Comparison of ENCODE assay signal across 9 cellular contexts in the genomic region with DNA sequence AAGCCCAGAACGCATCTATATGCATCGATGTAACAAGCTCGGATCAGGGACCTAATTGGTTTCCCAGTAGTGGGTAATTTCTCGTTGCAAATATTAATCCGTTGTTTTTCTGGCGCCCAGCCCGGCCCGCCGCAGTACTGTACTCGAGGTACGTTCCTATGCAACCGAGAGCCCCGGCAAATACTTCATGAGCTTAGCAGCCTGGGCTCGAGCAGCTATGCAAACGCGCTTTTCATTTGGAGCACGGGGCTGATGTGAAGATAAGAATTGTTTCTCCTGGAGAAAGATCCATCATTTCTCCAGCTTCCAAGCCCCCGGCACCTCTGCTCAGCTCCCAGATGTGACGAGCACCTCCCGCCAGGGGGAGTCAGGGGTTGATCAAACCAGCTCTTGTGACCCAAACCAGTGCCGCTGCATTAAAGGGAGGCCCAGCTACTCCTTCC.
DNase-seq lines count a peak whose midpoint lies in the region; ATAC-seq and TF ChIP-seq lines count a peak whose summit lies in the region.
"Had no signal": no experiment of that assay in that cellular context is flagged by ENCODE, and none has a peak within 500 bp of the region (broad histone marks: within the 10 kb centered on the region; RNA-seq: fewer than 3 reads in every experiment).

No MANE protein-coding gene starts in this region.

- CTCF ChIA-PET in Panc1 (lab: Charles Lee): interaction anchor here (0.6 to 1.7 kb wide), 3 partner anchors 57 to 193 kb away, joined by 4 to 6 read pairs (median 4); no protein-coding TSS in a partner anchor

- H3K4me3 ChIP-seq in GM23338 (no peak overlapping the region), Panc1 (ENCODE audit: low read depth in 2 of 2, low read length in 2 of 2) (no peak overlapping the region), fibroblast of villous mesenchyme (ENCODE audit: low read depth, low read length) (no peak overlapping the region)

- H3K27ac ChIP-seq in GM23338 (ENCODE audit: low read depth): no peak overlapping the region
- no peak overlapping the region for H3K27ac ChIP-seq in Panc1 (ENCODE audit: low read length)

- no peaks in the 10 kb centered on the region for H3K9me3 ChIP-seq in Panc1 (ENCODE audit: control insufficient read depth, insufficient read depth, low read depth, low read length)

- no peak overlapping the region for H3K4me2 ChIP-seq in GM23338

- H2AFZ ChIP-seq in GM23338: no peak overlapping the region

- TSS peak; percentile 86 for BruUV-seq in Panc1 (replicated peaks; lab: Mats Ljungman, UMichigan)

- POLR2A ChIA-PET in Panc1 (lab: Charles Lee): no interaction called here

- H3K27me3 Mint-ChIP-seq in GM23338 (ENCODE audit: insufficient read depth, low read depth, poor library complexity) (peaks cover 2% of the 10 kb centered on the region), progenitor cell of endocrine pancreas (no peaks in the 10 kb centered on the region)
- H3K27me3 Mint-ChIP-seq in activated T-helper 17 cell treated with anti-CD3 and anti-CD28 coated beads, Interleukin-2, amount 50 U/mL, for 72 hours: no peaks in the 10 kb centered on the region
- H3K27me3 Mint-ChIP-seq: stimulated activated naive CD8-positive, alpha-beta T cell treated with anti-CD3 and anti-CD28 coated beads, Interleukin-15, Interleukin-2, amounts not matched to agents 100 ng/mL and 50 ng/mL, for 24 hours had no signal

- no peaks in the 10 kb centered on the region for H3K27me3 ChIP-seq in GM23338 (ENCODE audit: insufficient read depth)
- H3K27me3 ChIP-seq in Panc1 (ENCODE audit: control insufficient read depth, insufficient read depth, low read length): no peaks in the 10 kb centered on the region

- intact Hi-C loops in Panc1 (cut with micrococcal nuclease; ENCODE audit: unreplicated experiment): loop anchor here (5.0 kb wide), 1 partner anchor 283 kb away; the partner anchor contains the start of gene GSG1L

- H3K4me3 Mint-ChIP-seq in GM23338 (no peak overlapping the region), progenitor cell of endocrine pancreas (ENCODE audit: low read depth) (no peak overlapping the region)
- H3K4me3 Mint-ChIP-seq in activated T-helper 17 cell treated with anti-CD3 and anti-CD28 coated beads, Interleukin-2, amount 50 U/mL, for 72 hours: no peak overlapping the region
- H3K4me3 Mint-ChIP-seq: stimulated activated naive CD8-positive, alpha-beta T cell treated with anti-CD3 and anti-CD28 coated beads, Interleukin-15, Interleukin-2, amounts not matched to agents 100 ng/mL and 50 ng/mL, for 24 hours had no signal

- in situ Hi-C loops in Panc1 (cut with HindIII; ENCODE audit: low pct_unique_long_range_greater_than_20kb, low sequenced_read_pairs): no loop called here

- DNase-seq in GM23338 (ENCODE audit: low spot score): peak; percentile 89
- DNase-seq in Panc1 (ENCODE audit: low read depth, low spot score): no peak
- DNase-seq in fibroblast of villous mesenchyme (ENCODE audit: low read depth): peak; percentile 33
- DNase-seq in progenitor cell of endocrine pancreas (ENCODE audit: low spot score, unreplicated experiment): peak; percentile 29

- H3K27ac Mint-ChIP-seq in GM23338 (no peak overlapping the region), progenitor cell of endocrine pancreas (no peak overlapping the region)
- H3K27ac Mint-ChIP-seq in activated T-helper 17 cell treated with anti-CD3 and anti-CD28 coated beads, Interleukin-2, amount 50 U/mL, for 72 hours: no peak overlapping the region
- H3K27ac Mint-ChIP-seq: stimulated activated naive CD8-positive, alpha-beta T cell treated with anti-CD3 and anti-CD28 coated beads, Interleukin-15, Interleukin-2, amounts not matched to agents 100 ng/mL and 50 ng/mL, for 24 hours had no signal

- H3K36me3 Mint-ChIP-seq in GM23338 (ENCODE audit: low read depth) (no peaks in the 10 kb centered on the region), progenitor cell of endocrine pancreas (ENCODE audit: insufficient read depth) (no peaks in the 10 kb centered on the region)
- H3K36me3 Mint-ChIP-seq in activated T-helper 17 cell treated with anti-CD3 and anti-CD28 coated beads, Interleukin-2, amount 50 U/mL, for 72 hours (ENCODE audit: low read depth): no peaks in the 10 kb centered on the region

- H3K4me1 ChIP-seq in GM23338 (ENCODE audit: insufficient read depth): no peaks in the 10 kb centered on the region
- no peaks in the 10 kb centered on the region for H3K4me1 ChIP-seq in Panc1 (ENCODE audit: control insufficient read depth, insufficient read depth, low read length)

- TF ChIP-seq CTCF in GM23338 (conservative IDR thresholded peaks at IDR 0.05; ENCODE audit: low read depth in 2 of 2): peak; percentile 68 to 78
- TF ChIP-seq CTCF in Panc1 (IDR thresholded peaks at IDR 0.05): peak; percentile 79; the same call in 1 of the 2 replicates
- TF ChIP-seq CTCF in fibroblast of villous mesenchyme (IDR thresholded peaks at IDR 0.05; ENCODE audit: insufficient read depth, low read depth, low read length): peak; percentile 48
- TF ChIP-seq CTCF in progenitor cell of endocrine pancreas (IDR thresholded peaks at IDR 0.05; ENCODE audit: unreplicated experiment): peak; percentile 61

- H3K79me2 ChIP-seq in GM23338 (replicated peaks; ENCODE audit: insufficient read depth): no peaks in the 10 kb centered on the region

- H3K9me2 ChIP-seq in GM23338 (ENCODE audit: insufficient read depth): no peaks in the 10 kb centered on the region

- no peaks in the 10 kb centered on the region for H3F3A ChIP-seq in GM23338 (replicated peaks; ENCODE audit: low read depth)

- H4K20me1 ChIP-seq in GM23338 (replicated peaks; ENCODE audit: insufficient read depth): no peaks in the 10 kb centered on the region

- H3K4me1 Mint-ChIP-seq in GM23338 (no peaks in the 10 kb centered on the region), progenitor cell of endocrine pancreas (ENCODE audit: low read depth) (peaks cover 1% of the 10 kb centered on the region)
- H3K4me1 Mint-ChIP-seq in activated T-helper 17 cell treated with anti-CD3 and anti-CD28 coated beads, Interleukin-2, amount 50 U/mL, for 72 hours: no peaks in the 10 kb centered on the region

- H3K36me3 ChIP-seq in GM23338 (ENCODE audit: insufficient read depth) (no peaks in the 10 kb centered on the region), Panc1 (ENCODE audit: control insufficient read depth, insufficient read depth, low read length) (no peaks in the 10 kb centered on the region)

- ATAC-seq in GM23338 (peak; percentile 89), Panc1 (peak; percentile 70), GM18498 (IDR thresholded peaks at IDR 0.05; ENCODE audit: unreplicated experiment) (no peak), GM18861 (IDR thresholded peaks at IDR 0.05; ENCODE audit: unreplicated experiment) (no peak), GM18519 (IDR thresholded peaks at IDR 0.05; ENCODE audit: low FRiP score, unreplicated experiment) (no peak)
- no peak for ATAC-seq in activated T-helper 17 cell treated with anti-CD3 and anti-CD28 coated beads, Interleukin-2, amount 50 U/mL, for 72 hours (replicated peaks)

- H3K9me3 Mint-ChIP-seq in GM23338 (no peaks in the 10 kb centered on the region), progenitor cell of endocrine pancreas (ENCODE audit: low read depth) (no peaks in the 10 kb centered on the region)
- no peaks in the 10 kb centered on the region for H3K9me3 Mint-ChIP-seq in activated T-helper 17 cell treated with anti-CD3 and anti-CD28 coated beads, Interleukin-2, amount 50 U/mL, for 72 hours
- H3K9me3 Mint-ChIP-seq: stimulated activated naive CD8-positive, alpha-beta T cell treated with anti-CD3 and anti-CD28 coated beads, Interleukin-15, Interleukin-2, amounts not matched to agents 100 ng/mL and 50 ng/mL, for 24 hours had no signal

TF ChIP-seq in GM23338, 12 proteins besides CTCF, POLR2A, EP300 and RAD21 (continues in another document):
- TF ChIP-seq REST (IDR thresholded peaks at IDR 0.05; ENCODE audit: unreplicated experiment) (no peak), POLR2AphosphoS5 (IDR thresholded peaks at IDR 0.05; ENCODE audit: low read depth) (no peak)

Comparison
In these comparisons a context has a peak if more than half of its experiments do, and no peak if none do; other contexts are left out.
1. ATAC-seq: peak in GM23338 (single experiment) and Panc1 (single experiment); none in GM18498 (single experiment), GM18861 (single experiment), activated T-helper 17 cell treated with anti-CD3 and anti-CD28 coated beads, Interleukin-2, amount 50 U/mL, for 72 hours (single experiment) and GM18519 (single experiment).
2. Peak in every context shown above with its lines, with median percentiles within 50 percentile points of each other: CTCF ChIP-seq.